23 cellular contexts compared by ENCODE assay signal in genomic region chr3:4568831-4569230, GRCh38.
"Had no signal": no experiment of that assay in that cellular context is flagged by ENCODE, and none has a peak within 500 bp of the region (broad histone marks: within the 10 kb centered on the region; RNA-seq: fewer than 3 reads in every experiment).

No MANE protein-coding gene starts in this region.

- H3K36me3 ChIP-seq: colonic mucosa, esophagus squamous epithelium, gastroesophageal sphincter, ovary, suprapubic skin, thyroid gland, upper lobe of right lung, vagina had no signal

- H3K4me1 ChIP-seq: colonic mucosa, suprapubic skin, upper lobe of right lung had no signal

- H3K9me3 Mint-ChIP-seq: naive thymus-derived CD4-positive, alpha-beta T cell; neural crest cell had no signal

- H3K27ac ChIP-seq: colonic mucosa, esophagus squamous epithelium, gastroesophageal sphincter, ovary, suprapubic skin, thyroid gland, upper lobe of right lung, vagina had no signal

- H3K4me3 ChIP-seq: colonic mucosa, esophagus squamous epithelium, gastroesophageal sphincter, lung, ovary, suprapubic skin, thyroid gland, upper lobe of right lung, vagina had no signal

- H3K4me3 Mint-ChIP-seq: naive thymus-derived CD4-positive, alpha-beta T cell; neural crest cell had no signal

- H3K27me3 Mint-ChIP-seq: naive thymus-derived CD4-positive, alpha-beta T cell had no signal

- ATAC-seq: gastroesophageal sphincter; left cardiac atrium; left ventricle myocardium superior; naive thymus-derived CD4-positive, alpha-beta T cell; right cardiac atrium; upper lobe of right lung had no signal

- H3K9me3 ChIP-seq: colonic mucosa, esophagus squamous epithelium, gastroesophageal sphincter, ovary, suprapubic skin, thyroid gland, upper lobe of right lung, vagina had no signal

- DNase-seq: colonic mucosa; dermis blood vessel endothelial cell; esophagus squamous epithelium; foreskin fibroblast; glutamatergic neuron; kidney; left cardiac atrium; left ventricle myocardium superior; mesendoderm; naive thymus-derived CD4-positive, alpha-beta T cell; nucleus accumbens; ovary; right cardiac atrium; small intestine; stimulated activated CD4-positive, alpha-beta T cell treated with anti-CD3 and anti-CD28 coated beads, Interleukin-12 subunit alpha, Interleukin-12 subunit beta, amount 100 ng/mL, for 4 hours; stimulated activated naive CD4-positive, alpha-beta T cell treated with Interleukin-2 at 50 U/mL for 16 hours; thyroid gland; upper lobe of right lung had no signal

- H3K27me3 ChIP-seq: colonic mucosa, esophagus squamous epithelium, gastroesophageal sphincter, ovary, suprapubic skin, thyroid gland, upper lobe of right lung, vagina had no signal
